13 cellular contexts compared by ENCODE assay signal in genomic region chr7:143015102-143015501, GRCh38. TPM values are rescaled to one million over a fixed set of nuclear protein-coding genes. Genes with fewer than 3 reads are reported as not detected.
A peak's percentile ranks its signal among the peaks of the same experiment; 100 is the strongest.
DNase-seq lines count a peak whose midpoint lies in the region; ATAC-seq and TF ChIP-seq lines count a peak whose summit lies in the region.
"Had no signal": no experiment of that assay in that cellular context is flagged by ENCODE, and none has a peak within 500 bp of the region (broad histone marks: within the 10 kb centered on the region; RNA-seq: fewer than 3 reads in every experiment).

No MANE protein-coding gene starts in this region.

- H3K27me3 Mint-ChIP-seq in Calu3 (ENCODE audit: unreplicated experiment): peaks cover 53% of the 10 kb centered on the region
- peaks cover 10 to 36% of the 10 kb centered on the region in 2 donors for H3K27me3 Mint-ChIP-seq in CD8-positive, alpha-beta memory T cell

- H3K9me3 ChIP-seq in DOHH2 (ENCODE audit: control insufficient read depth, insufficient read depth, low read length) (peaks cover 10% of the 10 kb centered on the region), MM.1S (replicated peaks; ENCODE audit: insufficient read depth, low read length) (no peaks in the 10 kb centered on the region), heart right ventricle (peaks cover 0 to 4% (median 0%) of the 10 kb centered on the region in 11 donors)
- no peaks in the 10 kb centered on the region for H3K9me3 ChIP-seq in CD8-positive, alpha-beta memory T cell (ENCODE audit: low read length)
- H3K9me3 ChIP-seq: upper lobe of right lung had no signal

- intact Hi-C loops in Calu3 (cut with micrococcal nuclease; ENCODE audit: unreplicated experiment) (loop anchor here (2.0 kb wide), 1 partner anchor 20 kb away; no protein-coding TSS in a partner anchor), heart right ventricle (cut with DNase I) (no loop called here)

- POLR2A ChIA-PET in CD8-positive, alpha-beta memory T cell (lab: Charles Lee): no interaction called here

- H3K36me3 ChIP-seq in DOHH2 (ENCODE audit: control insufficient read depth, low read length) (peaks cover 26% of the 10 kb centered on the region), MM.1S (replicated peaks; ENCODE audit: insufficient read depth, low read length) (no peaks in the 10 kb centered on the region), heart right ventricle (no peaks in the 10 kb centered on the region)
- H3K36me3 ChIP-seq in CD8-positive, alpha-beta memory T cell (ENCODE audit: insufficient read depth, low read length): no peaks in the 10 kb centered on the region
- H3K36me3 ChIP-seq: upper lobe of right lung had no signal

- WGBS in heart right ventricle, 2 donors: 56 to 63% methylated on average over 2 of the region's 2 CpGs

- H3K79me2 ChIP-seq in DOHH2 (ENCODE audit: control insufficient read depth, low read length) (peaks cover 3% of the 10 kb centered on the region; the same call in 1 of the 2 replicates), MM.1S (ENCODE audit: low read length) (no peaks in the 10 kb centered on the region)

- H4K20me1 ChIP-seq in DOHH2 (ENCODE audit: control insufficient read depth, insufficient read depth, low read depth, low read length) (no peaks in the 10 kb centered on the region), MM.1S (ENCODE audit: insufficient read depth, low read length) (no peaks in the 10 kb centered on the region)

- peak overlapping the region; percentile 1; the same call in 1 of the 2 replicates for H2AFZ ChIP-seq in MM.1S (ENCODE audit: low read length)

- no TSS peak for BruUV-seq in Calu3 (replicated peaks; lab: Mats Ljungman, UMichigan)

- H3K4me1 Mint-ChIP-seq in Calu3 (ENCODE audit: low read depth, unreplicated experiment): no peaks in the 10 kb centered on the region
- no peaks in the 10 kb centered on the region for H3K4me1 Mint-ChIP-seq in CD8-positive, alpha-beta memory T cell

- no peak overlapping the region for H3K27ac Mint-ChIP-seq in Calu3 (ENCODE audit: unreplicated experiment)
- no peak overlapping the region for H3K27ac Mint-ChIP-seq in CD8-positive, alpha-beta memory T cell

- H3K4me1 ChIP-seq in DOHH2 (ENCODE audit: control insufficient read depth, low read length): peaks cover 97% of the 10 kb centered on the region
- H3K4me1 ChIP-seq in MM.1S (ENCODE audit: low read length): peaks cover 17% of the 10 kb centered on the region
- H3K4me1 ChIP-seq in heart right ventricle: peaks cover 0 to 10% (median 4%) of the 10 kb centered on the region in 9 donors
- no peaks in the 10 kb centered on the region for H3K4me1 ChIP-seq in CD8-positive, alpha-beta memory T cell (ENCODE audit: insufficient read depth, low read length)
- H3K4me1 ChIP-seq: upper lobe of right lung had no signal

- no peak overlapping the region for H3K4me3 Mint-ChIP-seq in Calu3 (ENCODE audit: low read depth, unreplicated experiment)
- no peak overlapping the region for H3K4me3 Mint-ChIP-seq in CD8-positive, alpha-beta memory T cell

- H3K27ac ChIP-seq in DOHH2 (ENCODE audit: low read depth, low read length) (peak overlapping the region; percentile 91), MM.1S (ENCODE audit: low read length) (no peak overlapping the region), heart right ventricle (no peak overlapping the region)
- no peak overlapping the region for H3K27ac ChIP-seq in CD8-positive, alpha-beta memory T cell (ENCODE audit: low read depth, low read length)
- H3K27ac ChIP-seq: epithelial cell of prostate, upper lobe of right lung had no signal

- H3F3A ChIP-seq in DOHH2 (ENCODE audit: control insufficient read depth, insufficient read depth) (peaks cover 22% of the 10 kb centered on the region), MM.1S (ENCODE audit: insufficient read depth, low read length) (no peaks in the 10 kb centered on the region)

- ATAC-seq in GM19452 (IDR thresholded peaks at IDR 0.05; ENCODE audit: unreplicated experiment) (peak; percentile 91), HG02938 (IDR thresholded peaks at IDR 0.05; ENCODE audit: unreplicated experiment) (peak; percentile 97), heart right ventricle (no peak)
- ATAC-seq: upper lobe of right lung had no signal

- H3K27me3 ChIP-seq in DOHH2 (ENCODE audit: control insufficient read depth, low read length): no peaks in the 10 kb centered on the region
- no peaks in the 10 kb centered on the region for H3K27me3 ChIP-seq in MM.1S (replicated peaks; ENCODE audit: insufficient read depth, low read length)
- peaks cover 0 to 11% (median 0%) of the 10 kb centered on the region in 7 donors for H3K27me3 ChIP-seq in heart right ventricle
- H3K27me3 ChIP-seq in CD8-positive, alpha-beta memory T cell (ENCODE audit: insufficient read depth, low read length, poor library complexity, severe bottlenecking): no peaks in the 10 kb centered on the region
- H3K27me3 ChIP-seq: upper lobe of right lung had no signal

- DNase-seq in MM.1S (peak; percentile 71), Calu3 (no peak), GF-D8 (lab: John Stamatoyannopoulos, UW) (no peak), heart right ventricle (no peak)
- DNase-seq in CD8-positive, alpha-beta memory T cell: no peak
- DNase-seq: upper lobe of right lung had no signal

- H3K4me2 ChIP-seq in DOHH2 (ENCODE audit: low read length): peak overlapping the region; percentile 97
- peak overlapping the region; percentile 23 for H3K4me2 ChIP-seq in MM.1S (ENCODE audit: low read depth, low read length)

- CTCF ChIA-PET in Calu3 (lab: Charles Lee): no interaction called here
- CTCF ChIA-PET in CD8-positive, alpha-beta memory T cell (lab: Charles Lee): interaction anchor here (0.9 kb wide), 1 partner anchor 16 kb away, joined by 3 read pairs; no protein-coding TSS in a partner anchor

- H3K4me3 ChIP-seq in DOHH2 (ENCODE audit: low read length): peak overlapping the region; percentile 76
- H3K4me3 ChIP-seq in MM.1S (ENCODE audit: low read length): no peak overlapping the region
- no peak overlapping the region for H3K4me3 ChIP-seq in heart right ventricle
- no peak overlapping the region for H3K4me3 ChIP-seq in CD8-positive, alpha-beta memory T cell (ENCODE audit: low read length)
- H3K4me3 ChIP-seq: upper lobe of right lung had no signal

- no peaks in the 10 kb centered on the region for H3K9me3 Mint-ChIP-seq in Calu3 (ENCODE audit: low read depth, unreplicated experiment)
- peaks cover 0 to 3% (median 0%) of the 10 kb centered on the region in 5 donors for H3K9me3 Mint-ChIP-seq in CD8-positive, alpha-beta memory T cell

- no peak overlapping the region for H3K9ac ChIP-seq in MM.1S (ENCODE audit: low read length)

- no peak for TF ChIP-seq CTCF in DOHH2 (IDR thresholded peaks at IDR 0.05; ENCODE audit: low read depth, low read length, poor library complexity, severe bottlenecking)
- no peak for TF ChIP-seq CTCF in MM.1S (IDR thresholded peaks at IDR 0.05; ENCODE audit: low read length)
- no peak for TF ChIP-seq CTCF in Calu3 (IDR thresholded peaks at IDR 0.05; ENCODE audit: unreplicated experiment)
- TF ChIP-seq CTCF in heart right ventricle (IDR thresholded peaks at IDR 0.05): no peak

- H3K9me2 ChIP-seq in DOHH2 (replicated peaks; ENCODE audit: control insufficient read depth, low read length) (no peaks in the 10 kb centered on the region), MM.1S (replicated peaks; ENCODE audit: insufficient read depth, low read length) (no peaks in the 10 kb centered on the region)

- no peaks in the 10 kb centered on the region for H3K36me3 Mint-ChIP-seq in Calu3 (ENCODE audit: insufficient read depth, unreplicated experiment)
- peaks cover 0 to 1% (median 0%) of the 10 kb centered on the region in 3 donors for H3K36me3 Mint-ChIP-seq in CD8-positive, alpha-beta memory T cell

RNA-seq across cellular contexts. Expression of gene OR9A2, which starts 11.8 kb away (rescaled TPM):
- not detected in 2 replicates for total RNA-seq in Calu3 (2022)
- total RNA-seq in heart right ventricle: under 1 TPM in 1 of 10 donors, not detected in 9; 0.25 TPM
- not detected for polyA plus RNA-seq in heart right ventricle
- total RNA-seq in CD8-positive, alpha-beta memory T cell: not detected
- not detected for polyA plus RNA-seq in CD8-positive, alpha-beta memory T cell
- total RNA-seq: A673, astrocyte, upper lobe of right lung had no signal
- polyA plus RNA-seq: neural cell had no signal

RNA-seq across cellular contexts. Expression of gene OR6V1, which starts 37.0 kb away (rescaled TPM):
- not detected in 2 replicates for total RNA-seq in Calu3 (2022)
- total RNA-seq in heart right ventricle: not detected
- not detected for polyA plus RNA-seq in heart right ventricle
- total RNA-seq in CD8-positive, alpha-beta memory T cell: not detected
- not detected for polyA plus RNA-seq in CD8-positive, alpha-beta memory T cell
- total RNA-seq: A673, astrocyte, upper lobe of right lung had no signal
- polyA plus RNA-seq: neural cell had no signal

RNA-seq across cellular contexts. Expression of gene KEL, which starts 52.9 kb away (rescaled TPM):
- not detected in 2 replicates for total RNA-seq in Calu3 (2022)
- total RNA-seq in heart right ventricle: 1 to 10 TPM in 2 of 10 donors, under 1 TPM in 5, not detected in 3; 0.09 to 1.3 (median 0.65) TPM
- under 1 TPM; 0.04 to 0.37 TPM for polyA plus RNA-seq in heart right ventricle
- total RNA-seq in CD8-positive, alpha-beta memory T cell: under 1 TPM in 1 of 2 experiments, not detected in 1; 0.20 TPM
- not detected for polyA plus RNA-seq in CD8-positive, alpha-beta memory T cell
- total RNA-seq: A673, astrocyte had no signal

Comparison
In these comparisons a context has a peak if more than half of its experiments do, and no peak if none do; other contexts are left out.
1. ATAC-seq: peak in GM19452 (single experiment) and HG02938 (single experiment); none in heart right ventricle (0 of 8).